8 cellular contexts compared by ENCODE assay signal in the genomic region with DNA sequence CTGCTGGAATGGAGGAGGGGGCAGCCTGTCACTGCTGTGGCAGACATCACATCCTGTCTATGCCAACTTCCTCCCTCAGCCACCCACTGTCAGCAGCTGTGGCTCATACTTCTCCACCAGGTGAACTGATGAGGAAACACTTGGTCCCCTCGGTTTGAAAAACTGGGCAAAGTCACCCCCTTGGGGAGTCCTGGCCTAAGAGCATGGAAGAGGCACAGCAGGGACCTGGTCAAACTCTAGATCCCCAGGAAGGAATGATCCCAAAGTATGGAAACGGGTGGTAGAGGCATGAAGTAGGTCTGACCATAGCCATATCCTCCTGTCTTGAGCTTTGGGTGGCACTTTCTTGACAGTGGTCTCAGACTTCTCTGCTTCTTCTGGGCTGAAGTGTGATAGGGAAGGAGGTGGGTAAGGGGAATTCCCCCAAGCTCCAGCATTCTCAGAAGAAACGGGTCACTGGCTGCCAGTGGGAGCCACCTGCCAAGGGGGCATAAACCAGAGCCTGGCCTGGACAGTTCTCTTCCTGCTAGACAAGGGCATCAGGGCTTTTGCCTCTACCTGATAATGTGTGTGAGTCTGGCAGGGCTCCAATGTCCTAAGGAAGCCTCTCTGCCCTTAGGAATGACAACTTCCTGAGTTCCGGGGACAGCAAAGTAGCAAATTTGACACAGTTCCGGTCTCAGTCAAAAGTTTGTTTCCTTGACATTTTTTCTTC. TPM values are rescaled to one million over a fixed set of nuclear protein-coding genes. Genes with fewer than 3 reads are reported as not detected.
DNase-seq lines count a peak whose midpoint lies in the region; ATAC-seq, FAIRE-seq and TF ChIP-seq lines count a peak whose summit lies in the region.

No MANE protein-coding gene starts in this region.

- no peaks in the 10 kb centered on the region for H3K9me3 Mint-ChIP-seq in type B pancreatic cell

- no peak for TF ChIP-seq CTCF in GM12865 (IDR thresholded peaks at IDR 0.05; ENCODE audit: insufficient read depth, low read depth, low read length, missing control alignments)
- TF ChIP-seq CTCF in type B pancreatic cell (conservative IDR thresholded peaks at IDR 0.05) = no peak
- TF ChIP-seq CTCF in D721Med (IDR thresholded peaks at IDR 0.05; ENCODE audit: insufficient read depth, missing control alignments) = no peak

- no peak overlapping the region for H3K27ac Mint-ChIP-seq in type B pancreatic cell

- H3K4me3 Mint-ChIP-seq in type B pancreatic cell = no peak overlapping the region

- ATAC-seq in activated CD4-positive, CD25-positive, alpha-beta regulatory T cell treated with anti-CD3 and anti-CD28 coated beads, Interleukin-2, amount 50 U/mL, for 24 hours = peak; percentile 65 to 72
- no peak for ATAC-seq in GM19455 (IDR thresholded peaks at IDR 0.05; ENCODE audit: unreplicated experiment)

- H3K4me3 ChIP-seq in GM12865 (ENCODE audit: low read depth, low read length) = peak overlapping the region; percentile 35

- no peaks in the 10 kb centered on the region for H3K36me3 Mint-ChIP-seq in type B pancreatic cell

- DNase-seq in GM12865 (ENCODE audit: low read depth) = peak; percentile 55
- DNase-seq in dermis blood vessel endothelial cell = peak; percentile 50
- peak; percentile 27 to 39 for DNase-seq in stimulated activated CD4-positive, alpha-beta T cell treated with anti-CD3 and anti-CD28 coated beads, Interleukin-1b, Interleukin-23, amount 100 ng/mL, for 1 hour (ENCODE audit: low read depth in 2 of 2)
- DNase-seq in NCI-H2171 (lab: John Stamatoyannopoulos, UW) = no peak
- DNase-seq in type B pancreatic cell (ENCODE audit: extremely low spot score, unreplicated experiment) = no peak
- DNase-seq in D721Med (ENCODE audit: insufficient read length, low spot score) = no peak

- H3K27me3 Mint-ChIP-seq in type B pancreatic cell = no peaks in the 10 kb centered on the region

- H3K4me1 Mint-ChIP-seq in type B pancreatic cell (ENCODE audit: unreplicated experiment) = peaks cover 33% of the 10 kb centered on the region

- no peak for FAIRE-seq in D721Med (lab: Jason Lieb, UNC)

RNA-seq across cellular contexts. Expression of a gene that starts 36.0 kb away (rescaled TPM):
- 101 and 121 TPM in 2 replicates for total RNA-seq in dermis blood vessel endothelial cell
- total RNA-seq in type B pancreatic cell (ENCODE audit: low replicate concordance) = 2.5 and 21.1 TPM in 2 replicates

RNA-seq across cellular contexts. Expression of a gene that starts 47.8 kb away (rescaled TPM):
- total RNA-seq in dermis blood vessel endothelial cell = 1.9 and 4.1 TPM in 2 replicates
- total RNA-seq in type B pancreatic cell (ENCODE audit: low replicate concordance) = 25.0 and 35.4 TPM in 2 replicates

Comparison
In these comparisons a context has a peak if more than half of its experiments do, and no peak if none do; other contexts are left out.
1. DNase-seq: peak in GM12865 (single experiment), dermis blood vessel endothelial cell (single experiment) and stimulated activated CD4-positive, alpha-beta T cell treated with anti-CD3 and anti-CD28 coated beads, Interleukin-1b, Interleukin-23, amount 100 ng/mL, for 1 hour (2 of 2); none in NCI-H2171 (single experiment), type B pancreatic cell (single experiment) and D721Med (single experiment).